ENCODE assay signal across 8 cellular contexts in the genomic region with DNA sequence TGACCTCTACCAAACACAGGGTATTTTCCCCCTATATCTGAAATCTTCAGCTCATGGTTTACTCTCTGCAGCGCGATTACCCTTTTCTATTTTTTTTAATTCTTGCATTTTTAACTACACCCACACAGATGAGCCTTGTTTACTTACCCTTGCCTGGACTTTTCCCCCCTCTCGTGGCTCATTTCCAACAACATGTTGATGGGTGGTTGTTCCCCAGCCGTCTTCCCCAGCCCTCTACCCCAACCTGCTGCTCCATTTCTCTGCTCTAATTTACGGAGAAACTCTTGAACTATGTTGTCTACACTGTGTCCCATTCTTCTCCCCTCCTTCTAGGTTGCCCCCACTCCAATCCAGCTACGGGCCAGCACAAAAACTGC. TPM values are rescaled to one million over a fixed set of nuclear protein-coding genes. Genes with fewer than 3 reads are reported as not detected.
DNase-seq lines count a peak whose midpoint lies in the region; ATAC-seq, FAIRE-seq and TF ChIP-seq lines count a peak whose summit lies in the region.

No MANE protein-coding gene starts in this region.

- H3K27ac ChIP-seq in keratinocyte (ENCODE audit: control insufficient read depth, insufficient read depth, low read length) (peak overlapping the region; percentile 78), stomach smooth muscle (ENCODE audit: low read length) (peak overlapping the region; percentile 76)

- no peaks in the 10 kb centered on the region for H3K9me1 ChIP-seq in keratinocyte (ENCODE audit: control insufficient read depth, extremely low read depth, insufficient read depth, low read length)

- TF ChIP-seq CTCF in keratinocyte (optimal IDR thresholded peaks at IDR 0.05 in 1 of 3, IDR thresholded peaks at IDR 0.05 in 1 of 3, conservative IDR thresholded peaks at IDR 0.05 in 1 of 3; ENCODE audit: extremely low read depth in 1 of 3, insufficient read depth in 2 of 3, low read length in 3 of 3) (no peak), GM10266 (IDR thresholded peaks at IDR 0.05; ENCODE audit: control insufficient read depth, insufficient read depth, low read depth, missing control alignments) (no peak)

- H3K9ac ChIP-seq in keratinocyte (ENCODE audit: control insufficient read depth, extremely low read depth, insufficient read depth, low read length) = peak overlapping the region; percentile 85
- peak overlapping the region; percentile 93 to 95 for H3K9ac ChIP-seq in stomach smooth muscle (ENCODE audit: low read length in 2 of 2)

- FAIRE-seq in keratinocyte (lab: Jason Lieb, UNC) = no peak

- H3K9me3 ChIP-seq in keratinocyte (ENCODE audit: control insufficient read depth, low read depth, low read length) (peaks cover 4% of the 10 kb centered on the region), stomach smooth muscle (ENCODE audit: control insufficient read depth in 2 of 2, low read length in 2 of 2) (peaks cover 12% of the 10 kb centered on the region in 2 donors)

- H3K4me1 ChIP-seq in keratinocyte (ENCODE audit: control insufficient read depth, extremely low read depth, insufficient read depth, low read length) (peaks cover 15% of the 10 kb centered on the region), stomach smooth muscle (ENCODE audit: control insufficient read depth, insufficient read depth, low read length) (peaks cover 9% of the 10 kb centered on the region)

- H3K27me3 ChIP-seq in H7 (ENCODE audit: control insufficient read depth, insufficient read depth, low read length) (no peaks in the 10 kb centered on the region), keratinocyte (ENCODE audit: control insufficient read depth, extremely low read depth, insufficient read depth, low read length) (no peaks in the 10 kb centered on the region), stomach smooth muscle (ENCODE audit: control insufficient read depth in 1 of 2, insufficient read depth in 2 of 2, low read length in 2 of 2) (no peaks in the 10 kb centered on the region)

- DNase-seq in H7 (no peak), amniotic epithelial cell (ENCODE audit: low read depth) (peak; percentile 41), keratinocyte (ENCODE audit: low read depth, low spot score) (no peak), GM10266 (ENCODE audit: extremely low spot score) (no peak), T-helper 1 cell (no peak)
- DNase-seq in stimulated activated CD4-positive, alpha-beta T cell treated with anti-CD3 and anti-CD28 coated beads, Interleukin-4, amount 100 ng/mL, for 1 hour = no peak

- ATAC-seq in HG03460 (IDR thresholded peaks at IDR 0.05; ENCODE audit: unreplicated experiment) = no peak

- H3K79me2 ChIP-seq in keratinocyte (ENCODE audit: control insufficient read depth, insufficient read depth, low read length) = peaks cover 50% of the 10 kb centered on the region

- H2AFZ ChIP-seq in keratinocyte (ENCODE audit: control insufficient read depth, low read length) = peak overlapping the region; percentile 96

- peak overlapping the region; percentile 96 for H3K4me2 ChIP-seq in keratinocyte (ENCODE audit: control insufficient read depth, extremely low read depth, insufficient read depth, low read depth, low read length)

- dilution Hi-C loops in keratinocyte (cut with MboI; ENCODE audit: extremely low pct_ligation_motif_present, low sequenced_read_pairs) = no loop called here

- peak overlapping the region; percentile 73 for H3K4me3 ChIP-seq in H7 (ENCODE audit: insufficient read depth, low read depth, low read length)
- H3K4me3 ChIP-seq in keratinocyte (ENCODE audit: control insufficient read depth in 2 of 3, extremely low read depth in 1 of 3, insufficient read depth in 2 of 3, low read depth in 1 of 3, low read length in 3 of 3) = peak overlapping the region; percentile 59 to 89 (median 88)
- H3K4me3 ChIP-seq in stomach smooth muscle (ENCODE audit: low read length in 2 of 2) = peak overlapping the region; percentile 85 to 98

- no peaks in the 10 kb centered on the region for H4K20me1 ChIP-seq in keratinocyte (ENCODE audit: control insufficient read depth, extremely low read depth, insufficient read depth, low read length)

- no peaks in the 10 kb centered on the region for H3K36me3 ChIP-seq in H7 (replicated peaks; ENCODE audit: control insufficient read depth, insufficient read depth, low read length)
- H3K36me3 ChIP-seq in keratinocyte (ENCODE audit: control insufficient read depth in 2 of 2, extremely low read depth in 1 of 2, insufficient read depth in 2 of 2, low read length in 2 of 2) = peaks cover 0 to 3% of the 10 kb centered on the region in 2 experiments
- peaks cover 6 to 8% of the 10 kb centered on the region in 2 donors for H3K36me3 ChIP-seq in stomach smooth muscle (ENCODE audit: control insufficient read depth in 2 of 2, insufficient read depth in 2 of 2, low read length in 2 of 2)

RNA-seq across cellular contexts. Expression of a gene that starts 0.7 kb away (rescaled TPM):
- total RNA-seq in H7 (2014; rRNA removed; shearing (Covaris generic)) = 1.8 and 3.0 TPM in 2 replicates
- polyA plus RNA-seq in keratinocyte = 3.9 to 4.8 TPM (median 4.3 TPM) in 3 replicates
- 1.9 TPM for polyA plus RNA-seq in keratinocyte (2011; ENCODE audit: low read depth)
- polyA plus RNA-seq in keratinocyte (2011; cell fraction: cytosol; rRNA removed) = 3.8 and 5.6 TPM in 2 replicates
- 5.8 TPM in 2 replicates for polyA plus RNA-seq in keratinocyte (2011; cell fraction: nucleus; rRNA removed)
- 4.1 and 5.1 TPM in 2 replicates for polyA plus RNA-seq in keratinocyte (2012; ENCODE audit: low replicate concordance)
- 2.0 to 6.6 TPM (median 2.1 TPM) in 3 replicates for polyA minus RNA-seq in keratinocyte
- polyA minus RNA-seq in keratinocyte (2011; cell fraction: cytosol; rRNA and poly(A)+ RNA removed) = 3.3 TPM
- polyA minus RNA-seq in keratinocyte (2011; cell fraction: nucleus; rRNA and poly(A)+ RNA removed) = 4.4 and 6.2 TPM in 2 replicates

RNA-seq across cellular contexts. Expression of a gene that starts 13.2 kb away (rescaled TPM):
- 3.0 and 3.3 TPM in 2 replicates for total RNA-seq in H7 (2014; rRNA removed; shearing (Covaris generic))
- polyA plus RNA-seq in keratinocyte = 1.5 to 1.9 TPM (median 1.6 TPM) in 3 replicates
- polyA plus RNA-seq in keratinocyte (2011; ENCODE audit: low read depth) = 2.5 TPM
- polyA plus RNA-seq in keratinocyte (2011; cell fraction: cytosol; rRNA removed) = 0.61 and 0.71 TPM in 2 replicates
- 4.8 and 5.9 TPM in 2 replicates for polyA plus RNA-seq in keratinocyte (2011; cell fraction: nucleus; rRNA removed)
- 0.69 and 2.0 TPM in 2 replicates for polyA plus RNA-seq in keratinocyte (2012; ENCODE audit: low replicate concordance)
- 0.69 to 0.86 TPM (median 0.79 TPM) in 3 replicates for polyA minus RNA-seq in keratinocyte
- polyA minus RNA-seq in keratinocyte (2011; cell fraction: cytosol; rRNA and poly(A)+ RNA removed) = not detected
- polyA minus RNA-seq in keratinocyte (2011; cell fraction: nucleus; rRNA and poly(A)+ RNA removed) = 0.95 and 1.6 TPM in 2 replicates
